In the genomic region with DNA sequence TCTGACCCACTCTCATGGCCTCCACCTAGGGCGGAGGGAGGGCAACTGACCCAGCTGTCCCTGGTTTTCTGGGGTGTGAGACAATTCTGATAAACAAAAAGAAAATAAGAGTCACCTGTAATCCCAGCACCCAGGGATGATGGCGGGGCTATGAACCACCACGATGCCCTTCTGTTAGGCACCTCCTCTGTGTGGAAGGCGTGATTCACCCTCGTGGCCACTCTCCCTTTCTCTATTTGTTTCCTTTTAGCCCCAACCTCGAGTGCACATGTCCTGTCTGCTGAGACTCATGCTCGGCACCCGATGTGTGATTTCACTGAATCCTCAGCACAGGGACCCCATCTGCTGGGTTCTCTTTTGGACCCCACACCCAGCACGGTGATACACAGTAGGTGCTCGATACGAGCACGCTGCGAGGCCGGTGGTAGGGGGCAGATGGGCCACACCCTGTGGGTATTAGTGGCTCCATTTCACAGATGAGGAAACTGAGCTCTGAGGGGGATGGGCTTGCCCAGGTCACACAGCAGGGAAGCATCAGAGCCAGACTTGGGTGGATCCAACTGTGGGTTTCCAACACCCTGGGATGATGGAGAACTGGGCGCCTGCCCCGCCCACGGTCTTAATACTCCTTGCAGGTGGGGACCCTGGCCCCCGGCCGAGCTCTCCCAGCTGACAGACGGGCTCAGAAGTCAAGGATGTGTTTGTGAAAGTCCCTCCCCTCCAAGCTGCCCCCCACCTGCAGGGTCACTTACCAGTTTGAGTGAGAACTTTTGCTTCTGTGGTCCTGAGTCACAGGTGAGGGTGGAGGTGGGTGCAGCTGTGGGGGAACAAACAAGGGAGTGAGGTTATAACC, we compare ENCODE assay signal across 24 cellular contexts. TPM values are rescaled to one million over a fixed set of nuclear protein-coding genes. Genes with fewer than 3 reads are reported as not detected.
"Had no signal": no experiment of that assay in that cellular context is flagged by ENCODE, and none has a peak within 500 bp of the region (broad histone marks: within the 10 kb centered on the region; RNA-seq: fewer than 3 reads in every experiment).

No MANE protein-coding gene starts in this region.

- H3K27ac Mint-ChIP-seq: activated B cell treated with CpG ODN at 0.5 μM for 24 hours; activated CD4-positive, alpha-beta T cell treated with anti-CD3 and anti-CD28 coated beads, Interleukin-2, amount 10 ng/mL, durations not matched to agents 7 days and 5 days; activated CD8-positive, alpha-beta memory T cell treated with anti-CD3 and anti-CD28 coated beads, Interleukin-2, amount 10 ng/mL, durations not matched to agents 7 days and 5 days; activated T-cell treated with anti-CD3 and anti-CD28 coated beads, Interleukin-2, amount 50 U/mL, for 24 hours; dendritic cell treated with granulocyte-macrophage colony-stimulating factor and Interleukin-4, amounts not matched to agents 40 ng/mL and 50 ng/mL, for 4 days; nephron progenitor cell; stimulated activated memory B cell treated with anti-CD40 and anti-IgM and Interleukin-4, amounts not matched to agents 10 μg/mL and 1 μg/mL and 100 μg/mL, for 72 hours; T-helper 1 cell treated with Interleukin-12 subunit alpha and Interleukin-12 subunit beta and Interleukin-4 antibody, amounts not matched to agents 30 μg/mL and 1 μg/mL, for 36 hours; type B pancreatic cell had no signal

- DNase-seq: activated B cell treated with CpG ODN at 0.5 μM for 24 hours; activated CD4-positive, alpha-beta T cell treated with anti-CD3 and anti-CD28 coated beads, Interleukin-2, amount 10 ng/mL, durations not matched to agents 7 days and 5 days; activated CD8-positive, alpha-beta memory T cell treated with anti-CD3 and anti-CD28 coated beads, Interleukin-2, amount 10 ng/mL, durations not matched to agents 7 days and 5 days; activated effector memory CD4-positive, alpha-beta T cell treated with anti-CD3 and anti-CD28 coated beads, Interleukin-2, amount 50 U/mL, for 16 hours; activated naive CD4-positive, alpha-beta T cell treated with anti-CD3 and anti-CD28 coated beads, Interleukin-2, amount 50 U/mL, for 16 hours; activated T-cell treated with anti-CD3 and anti-CD28 coated beads, Interleukin-2, amount 50 U/mL, for 24 hours; brain microvascular endothelial cell; effector CD4-positive, alpha-beta T cell; erythroblast; foreskin fibroblast; heart right ventricle; islet precursor cell; left colon; mesenchymal stem cell; mucosa of descending colon; nephron progenitor cell; pancreas; psoas muscle had no signal

- H3K9me3 Mint-ChIP-seq: activated B cell treated with CpG ODN at 0.5 μM for 24 hours; activated CD4-positive, alpha-beta T cell treated with anti-CD3 and anti-CD28 coated beads, Interleukin-2, amount 10 ng/mL, durations not matched to agents 7 days and 5 days; activated T-cell treated with anti-CD3 and anti-CD28 coated beads, Interleukin-2, amount 50 U/mL, for 24 hours; dendritic cell treated with granulocyte-macrophage colony-stimulating factor and Interleukin-4, amounts not matched to agents 40 ng/mL and 50 ng/mL, for 4 days; nephron progenitor cell; stimulated activated memory B cell treated with anti-CD40 and anti-IgM and Interleukin-4, amounts not matched to agents 10 μg/mL and 1 μg/mL and 100 μg/mL, for 72 hours; T-helper 1 cell treated with Interleukin-12 subunit alpha and Interleukin-12 subunit beta and Interleukin-4 antibody, amounts not matched to agents 30 μg/mL and 1 μg/mL, for 36 hours; type B pancreatic cell had no signal

- ATAC-seq: activated CD8-positive, alpha-beta memory T cell treated with anti-CD3 and anti-CD28 coated beads, Interleukin-2, amount 10 ng/mL, durations not matched to agents 7 days and 5 days; left colon; mucosa of descending colon; pancreas; psoas muscle; stimulated activated memory B cell treated with anti-CD40 and anti-IgM and Interleukin-4, amounts not matched to agents 10 μg/mL and 1 μg/mL and 100 μg/mL, for 72 hours had no signal

- H3K27me3 Mint-ChIP-seq: activated B cell treated with CpG ODN at 0.5 μM for 24 hours; activated CD4-positive, alpha-beta T cell treated with anti-CD3 and anti-CD28 coated beads, Interleukin-2, amount 10 ng/mL, durations not matched to agents 7 days and 5 days; activated CD8-positive, alpha-beta memory T cell treated with anti-CD3 and anti-CD28 coated beads, Interleukin-2, amount 10 ng/mL, durations not matched to agents 7 days and 5 days; activated T-cell treated with anti-CD3 and anti-CD28 coated beads, Interleukin-2, amount 50 U/mL, for 24 hours; dendritic cell treated with granulocyte-macrophage colony-stimulating factor and Interleukin-4, amounts not matched to agents 40 ng/mL and 50 ng/mL, for 4 days; stimulated activated memory B cell treated with anti-CD40 and anti-IgM and Interleukin-4, amounts not matched to agents 10 μg/mL and 1 μg/mL and 100 μg/mL, for 72 hours; type B pancreatic cell had no signal

- H3K4me3 Mint-ChIP-seq: activated B cell treated with CpG ODN at 0.5 μM for 24 hours; activated CD4-positive, alpha-beta T cell treated with anti-CD3 and anti-CD28 coated beads, Interleukin-2, amount 10 ng/mL, durations not matched to agents 7 days and 5 days; activated CD8-positive, alpha-beta memory T cell treated with anti-CD3 and anti-CD28 coated beads, Interleukin-2, amount 10 ng/mL, durations not matched to agents 7 days and 5 days; activated T-cell treated with anti-CD3 and anti-CD28 coated beads, Interleukin-2, amount 50 U/mL, for 24 hours; dendritic cell treated with granulocyte-macrophage colony-stimulating factor and Interleukin-4, amounts not matched to agents 40 ng/mL and 50 ng/mL, for 4 days; nephron progenitor cell; stimulated activated memory B cell treated with anti-CD40 and anti-IgM and Interleukin-4, amounts not matched to agents 10 μg/mL and 1 μg/mL and 100 μg/mL, for 72 hours; T-helper 1 cell treated with Interleukin-12 subunit alpha and Interleukin-12 subunit beta and Interleukin-4 antibody, amounts not matched to agents 30 μg/mL and 1 μg/mL, for 36 hours; type B pancreatic cell had no signal

- FAIRE-seq: endometrium, pancreas had no signal

RNA-seq across cellular contexts. Expression of a gene that starts 39.3 kb away (rescaled TPM):
- total RNA-seq: activated B cell treated with CpG ODN at 0.5 μM for 24 hours; activated CD4-positive, alpha-beta T cell treated with anti-CD3 and anti-CD28 coated beads, Interleukin-2, amount 10 ng/mL, durations not matched to agents 7 days and 5 days; activated CD8-positive, alpha-beta memory T cell treated with anti-CD3 and anti-CD28 coated beads, Interleukin-2, amount 10 ng/mL, durations not matched to agents 7 days and 5 days; fibroblast of lung had no signal
- polyA plus RNA-seq: fibroblast of lung had no signal
